Comparison of ENCODE assay signal across 30 cellular contexts in the genomic region with DNA sequence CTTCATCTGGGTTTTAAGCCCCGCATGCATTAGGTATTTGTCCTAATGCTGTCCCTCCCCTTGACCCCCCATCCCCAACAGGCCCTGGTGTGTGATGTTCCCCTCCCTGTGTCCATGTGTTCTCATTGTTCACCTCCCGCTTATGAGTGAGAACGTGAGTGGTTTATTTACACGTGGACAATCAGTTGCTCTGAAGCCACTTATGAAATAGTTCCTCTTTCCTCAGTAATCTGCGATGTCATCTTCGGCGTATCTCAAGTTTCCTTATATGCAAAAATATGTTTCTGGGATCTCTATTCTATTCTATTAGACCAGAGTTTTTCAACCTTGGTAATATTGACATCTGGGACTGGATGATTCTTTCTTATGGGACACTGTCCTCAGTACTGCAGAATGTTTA. TPM values are rescaled to one million over a fixed set of nuclear protein-coding genes. Genes with fewer than 3 reads are reported as not detected.
"Had no signal": no experiment of that assay in that cellular context is flagged by ENCODE, and none has a peak within 500 bp of the region (broad histone marks: within the 10 kb centered on the region; RNA-seq: fewer than 3 reads in every experiment).

No MANE protein-coding gene starts in this region.

- H3K4me1 ChIP-seq: breast epithelium, vagina had no signal

- H3K4me3 Mint-ChIP-seq: activated naive CD8-positive, alpha-beta T cell treated with anti-CD3 and anti-CD28 coated beads, Interleukin-2, amount 10 ng/mL, durations not matched to agents 7 days and 5 days; activated T-cell treated with anti-CD3 and anti-CD28 coated beads, Interleukin-2, amount 50 U/mL, for 4 hours; central memory CD8-positive, alpha-beta T cell; effector memory CD8-positive, alpha-beta T cell; natural killer cell treated with Interleukin-12 subunit alpha and Interleukin-12 subunit beta and Interleukin-15 and Interleukin-18, amount 100 ng/mL, for 72 hours; stimulated activated naive B cell treated with anti-CD40 and anti-IgM and Interleukin-4, amounts not matched to agents 10 μg/mL and 1 μg/mL and 100 μg/mL, for 72 hours; type B pancreatic cell had no signal

- H3K27ac ChIP-seq: breast epithelium, dorsolateral prefrontal cortex, thoracic aorta, vagina had no signal

- H3K9me3 ChIP-seq: breast epithelium, thoracic aorta, vagina had no signal

- ATAC-seq: activated T-cell treated with anti-CD3 and anti-CD28 coated beads, Interleukin-2, amount 50 U/mL, for 4 hours; effector memory CD8-positive, alpha-beta T cell; esophagus mucosa; left ventricle myocardium superior; natural killer cell treated with Interleukin-12 subunit alpha and Interleukin-12 subunit beta and Interleukin-15 and Interleukin-18, amount 100 ng/mL, for 72 hours; stimulated activated naive B cell treated with anti-CD40 and anti-IgM and Interleukin-4, amounts not matched to agents 10 μg/mL and 1 μg/mL and 100 μg/mL, for 72 hours had no signal

- H3K9me3 Mint-ChIP-seq: activated naive CD8-positive, alpha-beta T cell treated with anti-CD3 and anti-CD28 coated beads, Interleukin-2, amount 10 ng/mL, durations not matched to agents 7 days and 5 days; activated T-cell treated with anti-CD3 and anti-CD28 coated beads, Interleukin-2, amount 50 U/mL, for 4 hours; activated T-helper 2 cell treated with anti-CD3 and anti-CD28 coated beads, Interferon-gamma antibody, Interleukin-2, Interleukin-4, amounts not matched to agents 10 μg/mL and 5 μg/mL and 100 μg/mL, durations not matched to agents 14 hours and 24 hours and 36 hours; central memory CD8-positive, alpha-beta T cell; effector memory CD8-positive, alpha-beta T cell; natural killer cell treated with Interleukin-12 subunit alpha and Interleukin-12 subunit beta and Interleukin-15 and Interleukin-18, amount 100 ng/mL, for 72 hours; stimulated activated naive B cell treated with anti-CD40 and anti-IgM and Interleukin-4, amounts not matched to agents 10 μg/mL and 1 μg/mL and 100 μg/mL, for 72 hours; type B pancreatic cell had no signal

- H3K4me1 Mint-ChIP-seq: activated naive CD8-positive, alpha-beta T cell treated with anti-CD3 and anti-CD28 coated beads, Interleukin-2, amount 10 ng/mL, durations not matched to agents 7 days and 5 days; central memory CD8-positive, alpha-beta T cell; stimulated activated naive B cell treated with anti-CD40 and anti-IgM and Interleukin-4, amounts not matched to agents 10 μg/mL and 1 μg/mL and 100 μg/mL, for 72 hours had no signal

- H3K27me3 ChIP-seq: breast epithelium, dorsolateral prefrontal cortex, vagina had no signal

- H3K27ac Mint-ChIP-seq: activated naive CD8-positive, alpha-beta T cell treated with anti-CD3 and anti-CD28 coated beads, Interleukin-2, amount 10 ng/mL, durations not matched to agents 7 days and 5 days; activated T-helper 2 cell treated with anti-CD3 and anti-CD28 coated beads, Interferon-gamma antibody, Interleukin-2, Interleukin-4, amounts not matched to agents 10 μg/mL and 5 μg/mL and 100 μg/mL, durations not matched to agents 14 hours and 24 hours and 36 hours; effector memory CD8-positive, alpha-beta T cell; natural killer cell treated with Interleukin-12 subunit alpha and Interleukin-12 subunit beta and Interleukin-15 and Interleukin-18, amount 100 ng/mL, for 72 hours; progenitor cell of endocrine pancreas; stimulated activated naive B cell treated with anti-CD40 and anti-IgM and Interleukin-4, amounts not matched to agents 10 μg/mL and 1 μg/mL and 100 μg/mL, for 72 hours; type B pancreatic cell had no signal

- H3K36me3 Mint-ChIP-seq: activated naive CD8-positive, alpha-beta T cell treated with anti-CD3 and anti-CD28 coated beads, Interleukin-2, amount 10 ng/mL, durations not matched to agents 7 days and 5 days; natural killer cell treated with Interleukin-12 subunit alpha and Interleukin-12 subunit beta and Interleukin-15 and Interleukin-18, amount 100 ng/mL, for 72 hours; stimulated activated naive B cell treated with anti-CD40 and anti-IgM and Interleukin-4, amounts not matched to agents 10 μg/mL and 1 μg/mL and 100 μg/mL, for 72 hours; type B pancreatic cell had no signal

- H3K4me3 ChIP-seq: breast epithelium, dorsolateral prefrontal cortex, thoracic aorta, vagina had no signal

- H3K36me3 ChIP-seq: breast epithelium, thoracic aorta, vagina had no signal

- DNase-seq: activated CD4-positive, alpha-beta T cell treated with anti-CD3 and anti-CD28 coated beads, Interleukin-2, amount 50 U/mL, for 4 hours; activated CD8-positive, alpha-beta memory T cell treated with anti-CD3 and anti-CD28 coated beads, Interleukin-2, amount 50 U/mL, for 48 hours; activated naive CD4-positive, alpha-beta T cell; activated naive CD8-positive, alpha-beta T cell treated with anti-CD3 and anti-CD28 coated beads, Interleukin-2, amount 10 ng/mL, durations not matched to agents 7 days and 5 days; activated T-cell treated with anti-CD3 and anti-CD28 coated beads, Interleukin-2, amount 50 U/mL, for 4 hours; amniotic stem cell; dorsolateral prefrontal cortex; effector memory CD8-positive, alpha-beta T cell; glutamatergic neuron; hippocampal formation; left ventricle myocardium superior; mammary epithelial cell; midbrain; retina; stimulated activated CD4-positive, alpha-beta T cell treated with anti-CD3 and anti-CD28 coated beads, Interleukin-2, amount 100 ng/mL, for 48 hours; stimulated activated CD8-positive, alpha-beta memory T cell treated with anti-CD3 and anti-CD28 coated beads, Interleukin-4, amount 100 ng/mL, for 48 hours; stimulated activated naive B cell treated with anti-CD40 and anti-IgM and Interleukin-4, amounts not matched to agents 10 μg/mL and 1 μg/mL and 100 μg/mL, for 72 hours had no signal

- H3K27me3 Mint-ChIP-seq: progenitor cell of endocrine pancreas, type B pancreatic cell had no signal

RNA-seq across cellular contexts. Expression of gene DCD, which starts 56.0 kb away (rescaled TPM):
- total RNA-seq: activated CD8-positive, alpha-beta memory T cell treated with anti-CD3 and anti-CD28 coated beads for 36 hours; activated naive CD8-positive, alpha-beta T cell treated with anti-CD3 and anti-CD28 coated beads, Interleukin-2, amount 10 ng/mL, durations not matched to agents 7 days and 5 days; activated T-cell treated with anti-CD3 and anti-CD28 coated beads, Interleukin-2, amount 50 U/mL, for 4 hours; activated T-helper 2 cell treated with anti-CD3 and anti-CD28 coated beads, Interferon-gamma antibody, Interleukin-2, Interleukin-4, amounts not matched to agents 10 μg/mL and 5 μg/mL and 100 μg/mL, durations not matched to agents 14 hours and 24 hours and 36 hours; breast epithelium; dorsolateral prefrontal cortex; endothelial cell of umbilical vein; esophagus mucosa; frontal cortex; left ventricle myocardium superior; mammary epithelial cell; natural killer cell treated with Interleukin-12 subunit alpha and Interleukin-12 subunit beta and Interleukin-15 and Interleukin-18, amount 100 ng/mL, for 72 hours; osteocyte; progenitor cell of endocrine pancreas; vagina had no signal
- polyA plus RNA-seq: endothelial cell of umbilical vein, mammary epithelial cell had no signal
